ENCODE assay signal across 9 cellular contexts in the genomic region with DNA sequence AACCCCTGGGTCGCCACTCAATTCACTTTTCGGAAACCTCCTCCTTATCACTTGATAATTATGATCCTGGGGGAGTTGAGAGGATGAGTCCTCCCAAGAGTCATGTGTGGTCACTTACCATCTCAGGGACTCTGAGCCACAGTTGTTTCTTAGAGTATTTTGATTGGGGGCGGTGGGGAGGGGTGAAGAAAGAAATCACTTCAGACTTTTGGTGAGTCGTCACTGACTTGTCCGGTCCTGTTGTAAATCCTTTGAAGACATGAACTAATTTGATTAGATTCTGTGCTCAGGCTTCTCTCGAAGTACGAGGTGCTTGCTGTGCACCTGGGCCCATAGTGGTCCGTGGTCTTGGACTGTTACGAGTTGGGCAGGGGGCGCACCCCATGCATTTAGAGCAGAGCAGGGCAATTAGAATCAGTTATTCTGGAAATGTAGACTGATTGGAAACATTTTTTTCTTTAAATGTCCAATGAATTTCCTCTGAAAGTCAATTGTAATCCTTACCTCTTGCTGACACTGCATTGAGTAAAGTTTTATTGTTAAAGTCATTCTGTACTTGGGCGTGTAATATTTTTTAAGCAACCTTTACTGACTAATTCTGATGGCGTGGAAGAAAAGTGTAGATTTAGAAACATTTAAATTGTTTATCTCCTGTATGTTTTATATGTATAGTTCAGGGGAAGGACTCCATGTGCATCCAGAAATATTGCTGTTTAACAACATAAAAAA.
DNase-seq lines count a peak whose midpoint lies in the region; ATAC-seq, FAIRE-seq and TF ChIP-seq lines count a peak whose summit lies in the region.
"Had no signal": no experiment of that assay in that cellular context is flagged by ENCODE, and none has a peak within 500 bp of the region (broad histone marks: within the 10 kb centered on the region; RNA-seq: fewer than 3 reads in every experiment).

No MANE protein-coding gene starts in this region.

- H3K9me3 ChIP-seq in Panc1 (ENCODE audit: control insufficient read depth, insufficient read depth, low read depth, low read length), result no peaks in the 10 kb centered on the region
- H3K9me3 ChIP-seq in endothelial cell of umbilical vein (replicated peaks; ENCODE audit: control insufficient read depth, insufficient read depth, low read length), result no peaks in the 10 kb centered on the region
- no peaks in the 10 kb centered on the region for H3K9me3 ChIP-seq in skeletal muscle tissue (ENCODE audit: control insufficient read depth in 3 of 3, low read length in 3 of 3)

- DNase-seq in activated CD4-positive, alpha-beta T cell treated with anti-CD3 and anti-CD28 coated beads for 36 hours, result peak; percentile 8
- DNase-seq in activated CD4-positive, alpha-beta T cell treated with anti-CD3 and anti-CD28 coated beads for 1 hour, result no peak
- DNase-seq in Panc1 (ENCODE audit: low read depth, low spot score), result no peak
- no peak for DNase-seq in endothelial cell of umbilical vein (ENCODE audit: low read depth, low spot score)
- DNase-seq in substantia nigra (lab: John Stamatoyannopoulos, UW), result no peak
- DNase-seq: activated CD4-positive, alpha-beta T cell treated with anti-CD3 and anti-CD28 coated beads, Interleukin-2, amount 50 U/mL, for 1 hour had no signal

- no peaks in the 10 kb centered on the region for H3K9me3 Mint-ChIP-seq in activated CD4-positive, alpha-beta T cell treated with anti-CD3 and anti-CD28 coated beads for 36 hours (ENCODE audit: low read depth)

- FAIRE-seq in endothelial cell of umbilical vein (lab: Jason Lieb, UNC), result no peak

- ATAC-seq in activated CD4-positive, alpha-beta T cell treated with anti-CD3 and anti-CD28 coated beads for 36 hours, result no peak
- no peak for ATAC-seq in Panc1
- ATAC-seq in HG02870 (IDR thresholded peaks at IDR 0.05; ENCODE audit: unreplicated experiment), result no peak
- no peak for ATAC-seq in HG03039 (IDR thresholded peaks at IDR 0.05; ENCODE audit: unreplicated experiment)

- H3K4me1 Mint-ChIP-seq in activated CD4-positive, alpha-beta T cell treated with anti-CD3 and anti-CD28 coated beads for 36 hours, result peaks cover 30% of the 10 kb centered on the region

- H3K4me1 ChIP-seq in Panc1 (ENCODE audit: control insufficient read depth, insufficient read depth, low read length) (peaks cover 27% of the 10 kb centered on the region), endothelial cell of umbilical vein (ENCODE audit: control insufficient read depth, extremely low read depth, insufficient read depth, low read length) (peaks cover 11% of the 10 kb centered on the region), skeletal muscle tissue (ENCODE audit: control insufficient read depth in 3 of 3, insufficient read depth in 3 of 3, low read length in 3 of 3) (peaks cover 3 to 28% (median 13%) of the 10 kb centered on the region in 3 donors)

- no peak for TF ChIP-seq CTCF in Panc1 (IDR thresholded peaks at IDR 0.05)
- no peak for TF ChIP-seq CTCF in endothelial cell of umbilical vein (IDR thresholded peaks at IDR 0.05; ENCODE audit: extremely low read depth in 1 of 2, insufficient read depth in 1 of 2, low read depth in 1 of 2, low read length in 2 of 2)

- peak overlapping the region; percentile 38 for H3K4me2 ChIP-seq in endothelial cell of umbilical vein (ENCODE audit: insufficient read depth, low read length)

- H3K27me3 ChIP-seq in Panc1 (ENCODE audit: control insufficient read depth, insufficient read depth, low read length) (peaks cover 10% of the 10 kb centered on the region), endothelial cell of umbilical vein (ENCODE audit: control insufficient read depth in 2 of 2, insufficient read depth in 2 of 2, low read length in 2 of 2) (peaks cover 4 to 15% of the 10 kb centered on the region in 2 experiments), skeletal muscle tissue (ENCODE audit: control insufficient read depth in 3 of 3, insufficient read depth in 3 of 3, low read length in 3 of 3) (no peaks in the 10 kb centered on the region)

- in situ Hi-C loops in Panc1 (cut with HindIII; ENCODE audit: low pct_unique_long_range_greater_than_20kb, low sequenced_read_pairs), result no loop called here

- H2AFZ ChIP-seq in endothelial cell of umbilical vein (ENCODE audit: low read depth, low read length), result no peak overlapping the region

- H3K79me2 ChIP-seq in endothelial cell of umbilical vein (ENCODE audit: control insufficient read depth, insufficient read depth, low read length), result peaks cover 11% of the 10 kb centered on the region

- H3K4me3 ChIP-seq in Panc1 (ENCODE audit: low read depth in 2 of 2, low read length in 2 of 2) (peak overlapping the region; percentile 77 to 87), endothelial cell of umbilical vein (replicated peaks in 1 of 3; ENCODE audit: insufficient read depth in 1 of 3, low read depth in 1 of 3, low read length in 3 of 3) (no peak overlapping the region), skeletal muscle tissue (ENCODE audit: low read length in 3 of 3) (peak overlapping the region in 2 of 3 donors; percentile 22 to 23)

- POLR2A ChIA-PET in activated CD4-positive, alpha-beta T cell treated with anti-CD3 and anti-CD28 coated beads for 36 hours (lab: Charles Lee), result no interaction called here
- POLR2A ChIA-PET in Panc1 (lab: Charles Lee) (interaction anchor here (0.7 kb wide), 1 partner anchor 98 kb away, joined by 3 read pairs; no protein-coding TSS in a partner anchor), endothelial cell of umbilical vein (lab: Charles Lee) (no interaction called here)

- H3K27ac ChIP-seq in Panc1 (ENCODE audit: low read length) (peak overlapping the region; percentile 90), endothelial cell of umbilical vein (ENCODE audit: insufficient read depth, low read depth, low read length) (no peak overlapping the region), skeletal muscle tissue (ENCODE audit: low read depth, low read length) (no peak overlapping the region), substantia nigra (ENCODE audit: low read depth, low read length, poor library complexity, severe bottlenecking) (no peak overlapping the region)

- peaks cover 12% of the 10 kb centered on the region for H3K36me3 Mint-ChIP-seq in activated CD4-positive, alpha-beta T cell treated with anti-CD3 and anti-CD28 coated beads for 36 hours (ENCODE audit: low read depth)

- H3K27ac Mint-ChIP-seq in activated CD4-positive, alpha-beta T cell treated with anti-CD3 and anti-CD28 coated beads for 36 hours, result no peak overlapping the region

- dilution Hi-C loops in endothelial cell of umbilical vein (cut with MboI; ENCODE audit: extremely low pct_ligation_motif_present, low sequenced_read_pairs), result no loop called here

- H3K36me3 ChIP-seq in Panc1 (ENCODE audit: control insufficient read depth, insufficient read depth, low read length) (0 out of 2 replicates have a peak, but pooled peaks cover 5% of the 10 kb centered on the region), endothelial cell of umbilical vein (ENCODE audit: control insufficient read depth in 2 of 2, extremely low read depth in 1 of 2, insufficient read depth in 2 of 2, low read length in 2 of 2) (no peaks in the 10 kb centered on the region), skeletal muscle tissue (ENCODE audit: control insufficient read depth in 3 of 3, insufficient read depth in 3 of 3, low read length in 3 of 3) (peaks cover 3 to 7% (median 5%) of the 10 kb centered on the region in 3 donors)

- no peaks in the 10 kb centered on the region for H4K20me1 ChIP-seq in endothelial cell of umbilical vein (replicated peaks; ENCODE audit: control insufficient read depth, extremely low read depth, insufficient read depth, low read length)

- no peaks in the 10 kb centered on the region for H3K27me3 Mint-ChIP-seq in activated CD4-positive, alpha-beta T cell treated with anti-CD3 and anti-CD28 coated beads for 36 hours

- H3K9me1 ChIP-seq in endothelial cell of umbilical vein (replicated peaks; ENCODE audit: control insufficient read depth, extremely low read depth, insufficient read depth, low read length), result no peaks in the 10 kb centered on the region

- BruUV-seq in Panc1 (replicated peaks; lab: Mats Ljungman, UMichigan) (TSS peak; percentile 65), endothelial cell of umbilical vein (replicated peaks; lab: Mats Ljungman, UMichigan) (no TSS peak)

- peak overlapping the region; percentile 78 for H3K4me3 Mint-ChIP-seq in activated CD4-positive, alpha-beta T cell treated with anti-CD3 and anti-CD28 coated beads for 36 hours

- intact Hi-C loops in activated CD4-positive, alpha-beta T cell treated with anti-CD3 and anti-CD28 coated beads for 36 hours (cut with DNase I, micrococcal nuclease), result no loop called here
- intact Hi-C loops in Panc1 (cut with micrococcal nuclease; ENCODE audit: unreplicated experiment) (no loop called here), endothelial cell of umbilical vein (cut with micrococcal nuclease) (no loop called here)

- CTCF ChIA-PET in activated CD4-positive, alpha-beta T cell treated with anti-CD3 and anti-CD28 coated beads for 36 hours (lab: Charles Lee), result interaction anchor here (0.9 kb wide), 1 partner anchor 116 kb away, joined by 3 read pairs; no protein-coding TSS in a partner anchor
- CTCF ChIA-PET in Panc1 (lab: Charles Lee) (no interaction called here), endothelial cell of umbilical vein (lab: Charles Lee) (interaction anchor here (2.2 to 2.7 kb wide), 2 partner anchors 218 to 223 kb away, joined by 20 to 73 read pairs; partner anchors contain the start of gene REV3L)

- H3K9ac ChIP-seq in endothelial cell of umbilical vein (replicated peaks; ENCODE audit: extremely low read depth, insufficient read depth, low read length) (no peak overlapping the region), skeletal muscle tissue (ENCODE audit: low read depth in 1 of 3, low read length in 3 of 3) (peak overlapping the region in 1 of 3 donors; percentile 32)

- no peak for TF ChIP-seq POLR2A in endothelial cell of umbilical vein (IDR thresholded peaks at IDR 0.05; ENCODE audit: low read depth, low read length)

TF ChIP-seq in endothelial cell of umbilical vein, 7 proteins besides CTCF, POLR2A, EP300 and RAD21:
- TF ChIP-seq JUN (IDR thresholded peaks at IDR 0.05; ENCODE audit: borderline replicate concordance, insufficient read depth, insufficient read length, low read depth), result no peak
TF ChIP-seq in endothelial cell of umbilical vein: peak in this region for 0.

Comparison
In these comparisons a context has a peak if more than half of its experiments do, and no peak if none do; other contexts are left out.
1. H3K4me3 ChIP-seq: peak in Panc1 (2 of 2) and skeletal muscle tissue (2 of 3); none in endothelial cell of umbilical vein (0 of 3).